1 cellular context compared by ENCODE assay signal in the genomic region with DNA sequence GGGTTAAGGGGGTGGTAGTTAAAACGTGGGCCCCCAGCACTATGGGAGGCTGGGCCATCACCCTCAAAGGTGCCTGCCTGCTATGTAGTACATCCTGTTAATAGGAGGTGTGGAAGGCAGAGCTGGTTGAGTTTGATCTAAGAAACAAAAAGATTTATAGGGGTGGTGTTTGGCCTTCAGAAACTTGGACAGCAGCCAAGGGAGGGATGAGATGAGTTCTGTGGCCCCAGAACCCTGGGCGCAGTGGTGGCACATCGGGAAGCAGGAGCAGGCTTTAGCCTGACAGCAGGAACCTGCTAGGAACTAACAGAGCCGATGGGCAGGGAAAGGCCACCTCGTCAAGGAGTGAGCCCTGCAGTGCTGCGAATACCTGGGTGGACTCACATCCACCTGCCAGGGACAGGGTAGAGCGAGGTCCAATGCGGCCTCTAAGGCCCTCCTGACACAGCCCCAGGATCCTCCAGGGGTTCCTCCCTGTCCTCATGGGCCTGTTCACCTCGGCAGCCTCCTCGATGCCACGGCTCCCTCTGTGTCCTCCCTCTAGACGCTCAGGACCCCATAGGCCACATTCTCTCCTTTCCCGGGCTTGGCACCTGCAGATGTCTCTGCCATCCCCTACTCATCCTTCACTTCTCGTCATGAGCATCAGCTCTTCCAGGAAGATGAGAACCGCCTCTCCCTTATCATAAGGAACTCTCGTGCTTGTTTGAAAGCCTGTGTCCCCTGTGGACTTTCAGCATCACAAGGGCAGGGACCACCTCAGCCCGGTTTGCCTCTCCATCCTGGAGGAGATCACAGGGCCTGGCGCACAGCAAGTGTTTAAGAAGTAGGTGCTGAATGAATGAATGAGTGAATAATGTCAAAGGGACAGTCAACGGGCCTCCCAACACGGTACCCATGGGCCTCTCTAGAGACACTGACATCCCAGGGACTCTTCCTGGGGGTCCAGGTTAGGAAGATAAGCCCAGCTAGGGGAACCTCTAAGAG.
TF ChIP-seq lines count a peak whose summit lies in the region.

No MANE protein-coding gene starts in this region.

TF ChIP-seq in HepG2, 621 proteins besides CTCF, POLR2A, EP300 and RAD21 (continued from another document):
- TF ChIP-seq, protein P1, sequence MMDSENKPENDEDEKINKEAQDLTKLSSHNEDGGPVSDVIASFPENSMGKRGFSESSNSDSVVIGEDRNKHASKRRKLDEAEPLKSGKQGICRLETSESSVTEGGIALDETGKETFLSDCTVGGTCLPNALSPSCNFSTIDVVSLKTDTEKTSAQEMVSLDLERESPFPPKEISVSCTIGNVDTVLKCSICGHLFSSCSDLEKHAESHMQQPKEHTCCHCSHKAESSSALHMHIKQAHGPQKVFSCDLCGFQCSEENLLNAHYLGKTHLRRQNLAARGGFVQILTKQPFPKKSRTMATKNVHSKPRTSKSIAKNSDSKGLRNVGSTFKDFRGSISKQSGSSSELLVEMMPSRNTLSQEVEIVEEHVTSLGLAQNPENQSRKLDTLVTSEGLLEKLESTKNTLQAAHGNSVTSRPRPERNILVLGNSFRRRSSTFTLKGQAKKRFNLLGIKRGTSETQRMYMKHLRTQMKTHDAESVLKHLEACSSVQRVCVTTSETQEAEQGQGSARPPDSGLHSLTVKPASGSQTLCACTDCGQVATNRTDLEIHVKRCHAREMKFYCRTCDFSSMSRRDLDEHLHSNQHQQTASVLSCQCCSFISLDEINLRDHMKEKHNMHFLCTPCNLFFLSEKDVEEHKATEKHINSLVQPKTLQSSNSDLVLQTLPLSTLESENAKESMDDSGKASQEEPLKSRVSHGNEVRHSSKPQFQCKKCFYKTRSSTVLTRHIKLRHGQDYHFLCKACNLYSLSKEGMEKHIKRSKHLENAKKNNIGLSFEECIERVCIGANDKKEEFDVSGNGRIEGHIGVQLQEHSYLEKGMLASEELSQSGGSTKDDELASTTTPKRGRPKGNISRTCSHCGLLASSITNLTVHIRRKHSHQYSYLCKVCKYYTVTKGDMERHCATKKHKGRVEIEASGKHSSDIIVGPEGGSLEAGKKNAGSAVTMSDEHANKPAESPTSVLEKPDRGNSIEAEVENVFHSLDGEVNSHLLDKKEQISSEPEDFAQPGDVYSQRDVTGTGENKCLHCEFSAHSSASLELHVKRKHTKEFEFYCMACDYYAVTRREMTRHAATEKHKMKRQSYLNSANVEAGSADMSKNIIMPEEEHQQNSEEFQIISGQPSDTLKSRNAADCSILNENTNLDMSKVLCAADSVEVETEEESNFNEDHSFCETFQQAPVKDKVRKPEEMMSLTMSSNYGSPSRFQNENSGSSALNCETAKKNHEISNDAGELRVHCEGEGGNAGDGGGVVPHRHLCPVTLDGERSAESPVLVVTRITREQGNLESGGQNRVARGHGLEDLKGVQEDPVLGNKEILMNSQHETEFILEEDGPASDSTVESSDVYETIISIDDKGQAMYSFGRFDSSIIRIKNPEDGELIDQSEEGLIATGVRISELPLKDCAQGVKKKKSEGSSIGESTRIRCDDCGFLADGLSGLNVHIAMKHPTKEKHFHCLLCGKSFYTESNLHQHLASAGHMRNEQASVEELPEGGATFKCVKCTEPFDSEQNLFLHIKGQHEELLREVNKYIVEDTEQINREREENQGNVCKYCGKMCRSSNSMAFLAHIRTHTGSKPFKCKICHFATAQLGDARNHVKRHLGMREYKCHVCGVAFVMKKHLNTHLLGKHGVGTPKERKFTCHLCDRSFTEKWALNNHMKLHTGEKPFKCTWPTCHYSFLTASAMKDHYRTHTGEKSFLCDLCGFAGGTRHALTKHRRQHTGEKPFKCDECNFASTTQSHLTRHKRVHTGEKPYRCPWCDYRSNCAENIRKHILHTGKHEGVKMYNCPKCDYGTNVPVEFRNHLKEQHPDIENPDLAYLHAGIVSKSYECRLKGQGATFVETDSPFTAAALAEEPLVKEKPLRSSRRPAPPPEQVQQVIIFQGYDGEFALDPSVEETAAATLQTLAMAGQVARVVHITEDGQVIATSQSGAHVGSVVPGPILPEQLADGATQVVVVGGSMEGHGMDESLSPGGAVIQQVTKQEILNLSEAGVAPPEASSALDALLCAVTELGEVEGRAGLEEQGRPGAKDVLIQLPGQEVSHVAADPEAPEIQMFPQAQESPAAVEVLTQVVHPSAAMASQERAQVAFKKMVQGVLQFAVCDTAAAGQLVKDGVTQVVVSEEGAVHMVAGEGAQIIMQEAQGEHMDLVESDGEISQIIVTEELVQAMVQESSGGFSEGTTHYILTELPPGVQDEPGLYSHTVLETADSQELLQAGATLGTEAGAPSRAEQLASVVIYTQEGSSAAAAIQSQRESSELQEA (CRISPR knock-in tag; IDR thresholded peaks at IDR 0.05; ENCODE audit: not compliant biosample characterization), result no peak
- TF ChIP-seq NFYB (CRISPR knock-in tag; IDR thresholded peaks at IDR 0.05) (no peak), ZNF496 (CRISPR knock-in tag; IDR thresholded peaks at IDR 0.05; ENCODE audit: insufficient replicate concordance) (no peak), ZNF263 (CRISPR knock-in tag; IDR thresholded peaks at IDR 0.05) (no peak), FOXC1 (CRISPR knock-in tag; IDR thresholded peaks at IDR 0.05; ENCODE audit: borderline replicate concordance) (no peak)
- TF ChIP-seq, protein P2, sequence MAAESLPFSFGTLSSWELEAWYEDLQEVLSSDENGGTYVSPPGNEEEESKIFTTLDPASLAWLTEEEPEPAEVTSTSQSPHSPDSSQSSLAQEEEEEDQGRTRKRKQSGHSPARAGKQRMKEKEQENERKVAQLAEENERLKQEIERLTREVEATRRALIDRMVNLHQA (CRISPR knock-in tag; IDR thresholded peaks at IDR 0.05), result no peak
- TF ChIP-seq, protein P3, sequence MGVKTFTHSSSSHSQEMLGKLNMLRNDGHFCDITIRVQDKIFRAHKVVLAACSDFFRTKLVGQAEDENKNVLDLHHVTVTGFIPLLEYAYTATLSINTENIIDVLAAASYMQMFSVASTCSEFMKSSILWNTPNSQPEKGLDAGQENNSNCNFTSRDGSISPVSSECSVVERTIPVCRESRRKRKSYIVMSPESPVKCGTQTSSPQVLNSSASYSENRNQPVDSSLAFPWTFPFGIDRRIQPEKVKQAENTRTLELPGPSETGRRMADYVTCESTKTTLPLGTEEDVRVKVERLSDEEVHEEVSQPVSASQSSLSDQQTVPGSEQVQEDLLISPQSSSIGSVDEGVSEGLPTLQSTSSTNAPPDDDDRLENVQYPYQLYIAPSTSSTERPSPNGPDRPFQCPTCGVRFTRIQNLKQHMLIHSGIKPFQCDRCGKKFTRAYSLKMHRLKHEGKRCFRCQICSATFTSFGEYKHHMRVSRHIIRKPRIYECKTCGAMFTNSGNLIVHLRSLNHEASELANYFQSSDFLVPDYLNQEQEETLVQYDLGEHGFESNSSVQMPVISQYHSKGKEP (CRISPR knock-in tag; IDR thresholded peaks at IDR 0.05), result no peak
- TF ChIP-seq, protein P4, sequence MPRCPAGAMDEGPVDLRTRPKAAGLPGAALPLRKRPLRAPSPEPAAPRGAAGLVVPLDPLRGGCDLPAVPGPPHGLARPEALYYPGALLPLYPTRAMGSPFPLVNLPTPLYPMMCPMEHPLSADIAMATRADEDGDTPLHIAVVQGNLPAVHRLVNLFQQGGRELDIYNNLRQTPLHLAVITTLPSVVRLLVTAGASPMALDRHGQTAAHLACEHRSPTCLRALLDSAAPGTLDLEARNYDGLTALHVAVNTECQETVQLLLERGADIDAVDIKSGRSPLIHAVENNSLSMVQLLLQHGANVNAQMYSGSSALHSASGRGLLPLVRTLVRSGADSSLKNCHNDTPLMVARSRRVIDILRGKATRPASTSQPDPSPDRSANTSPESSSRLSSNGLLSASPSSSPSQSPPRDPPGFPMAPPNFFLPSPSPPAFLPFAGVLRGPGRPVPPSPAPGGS (CRISPR knock-in tag; IDR thresholded peaks at IDR 0.05), result no peak
TF ChIP-seq in HepG2: peak in this region for 0.
